1 cellular context compared by ENCODE assay signal in the genomic region with DNA sequence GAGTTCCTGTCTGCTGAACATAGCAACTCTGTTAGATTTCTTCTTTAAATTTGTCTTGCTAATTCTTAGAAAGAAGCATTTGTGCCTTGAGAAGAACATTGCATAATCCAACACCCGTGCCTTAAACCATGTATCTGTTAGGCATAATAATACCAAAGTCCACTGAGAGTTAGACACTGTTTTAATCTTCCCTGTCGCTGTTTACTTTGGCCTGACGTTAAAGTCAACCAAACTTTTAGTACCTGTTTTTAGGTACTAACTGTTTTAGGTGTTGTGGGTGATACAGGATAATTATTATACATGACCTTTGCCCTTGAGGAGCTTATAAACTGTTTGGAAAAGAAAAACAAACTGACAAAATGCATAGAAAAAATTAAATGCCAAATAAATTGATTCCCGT.
A peak's percentile ranks its signal among the peaks of the same experiment; 100 is the strongest.
TF ChIP-seq lines count a peak whose summit lies in the region.

No MANE protein-coding gene starts in this region.

TF ChIP-seq in liver, 16 proteins besides CTCF, POLR2A, EP300 and RAD21 (continued from another document):
- TF ChIP-seq, protein P1, sequence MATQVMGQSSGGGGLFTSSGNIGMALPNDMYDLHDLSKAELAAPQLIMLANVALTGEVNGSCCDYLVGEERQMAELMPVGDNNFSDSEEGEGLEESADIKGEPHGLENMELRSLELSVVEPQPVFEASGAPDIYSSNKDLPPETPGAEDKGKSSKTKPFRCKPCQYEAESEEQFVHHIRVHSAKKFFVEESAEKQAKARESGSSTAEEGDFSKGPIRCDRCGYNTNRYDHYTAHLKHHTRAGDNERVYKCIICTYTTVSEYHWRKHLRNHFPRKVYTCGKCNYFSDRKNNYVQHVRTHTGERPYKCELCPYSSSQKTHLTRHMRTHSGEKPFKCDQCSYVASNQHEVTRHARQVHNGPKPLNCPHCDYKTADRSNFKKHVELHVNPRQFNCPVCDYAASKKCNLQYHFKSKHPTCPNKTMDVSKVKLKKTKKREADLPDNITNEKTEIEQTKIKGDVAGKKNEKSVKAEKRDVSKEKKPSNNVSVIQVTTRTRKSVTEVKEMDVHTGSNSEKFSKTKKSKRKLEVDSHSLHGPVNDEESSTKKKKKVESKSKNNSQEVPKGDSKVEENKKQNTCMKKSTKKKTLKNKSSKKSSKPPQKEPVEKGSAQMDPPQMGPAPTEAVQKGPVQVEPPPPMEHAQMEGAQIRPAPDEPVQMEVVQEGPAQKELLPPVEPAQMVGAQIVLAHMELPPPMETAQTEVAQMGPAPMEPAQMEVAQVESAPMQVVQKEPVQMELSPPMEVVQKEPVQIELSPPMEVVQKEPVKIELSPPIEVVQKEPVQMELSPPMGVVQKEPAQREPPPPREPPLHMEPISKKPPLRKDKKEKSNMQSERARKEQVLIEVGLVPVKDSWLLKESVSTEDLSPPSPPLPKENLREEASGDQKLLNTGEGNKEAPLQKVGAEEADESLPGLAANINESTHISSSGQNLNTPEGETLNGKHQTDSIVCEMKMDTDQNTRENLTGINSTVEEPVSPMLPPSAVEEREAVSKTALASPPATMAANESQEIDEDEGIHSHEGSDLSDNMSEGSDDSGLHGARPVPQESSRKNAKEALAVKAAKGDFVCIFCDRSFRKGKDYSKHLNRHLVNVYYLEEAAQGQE (IDR thresholded peaks at IDR 0.05) = peak; percentile 66
- TF ChIP-seq, protein P2, sequence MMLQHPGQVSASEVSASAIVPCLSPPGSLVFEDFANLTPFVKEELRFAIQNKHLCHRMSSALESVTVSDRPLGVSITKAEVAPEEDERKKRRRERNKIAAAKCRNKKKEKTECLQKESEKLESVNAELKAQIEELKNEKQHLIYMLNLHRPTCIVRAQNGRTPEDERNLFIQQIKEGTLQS (IDR thresholded peaks at IDR 0.05) = peak; percentile 35
- TF ChIP-seq EGR1 (IDR thresholded peaks at IDR 0.05; ENCODE audit: low read depth in 2 of 2) = no peak
- TF ChIP-seq RXRA (IDR thresholded peaks at IDR 0.05) = peak; percentile 40 to 76
- peak in 1 of 2 donors; percentile 15 for TF ChIP-seq GABPA (IDR thresholded peaks at IDR 0.05 in 1 of 2, conservative IDR thresholded peaks at IDR 0.05 in 1 of 2)
